In genomic region chr1:47796626-47797025, GRCh38 we compare ENCODE assay signal across 20 cellular contexts.
DNase-seq lines count a peak whose midpoint lies in the region; ATAC-seq, FAIRE-seq and TF ChIP-seq lines count a peak whose summit lies in the region.
"Had no signal": no experiment of that assay in that cellular context is flagged by ENCODE, and none has a peak within 500 bp of the region (broad histone marks: within the 10 kb centered on the region; RNA-seq: fewer than 3 reads in every experiment).

No MANE protein-coding gene starts in this region.

- H3K9me1 ChIP-seq in keratinocyte (ENCODE audit: control insufficient read depth, extremely low read depth, insufficient read depth, low read length), result no peaks in the 10 kb centered on the region

- no peaks in the 10 kb centered on the region for H3K4me1 Mint-ChIP-seq in WTC11
- H3K4me1 Mint-ChIP-seq: CD14-positive monocyte; CD4-positive, alpha-beta memory T cell; GM23338 had no signal

- no peak overlapping the region for H3K4me3 Mint-ChIP-seq in WTC11
- H3K4me3 Mint-ChIP-seq: CD14-positive monocyte; CD4-positive, alpha-beta memory T cell; GM23338 had no signal

- TF ChIP-seq CTCF in RWPE2 (IDR thresholded peaks at IDR 0.05; ENCODE audit: poor library complexity, severe bottlenecking), result no peak
- TF ChIP-seq CTCF in epithelial cell of esophagus (IDR thresholded peaks at IDR 0.05; ENCODE audit: insufficient read depth, low read depth, low read length, missing control alignments), result no peak
- no peak for TF ChIP-seq CTCF in keratinocyte (optimal IDR thresholded peaks at IDR 0.05 in 1 of 3, IDR thresholded peaks at IDR 0.05 in 1 of 3, conservative IDR thresholded peaks at IDR 0.05 in 1 of 3; ENCODE audit: extremely low read depth in 1 of 3, insufficient read depth in 2 of 3, low read length in 3 of 3)
- TF ChIP-seq CTCF in WTC11 (IDR thresholded peaks at IDR 0.05), result no peak

- H3K27me3 ChIP-seq in RWPE2 (ENCODE audit: insufficient read depth, poor library complexity, severe bottlenecking) (no peaks in the 10 kb centered on the region), keratinocyte (ENCODE audit: control insufficient read depth, extremely low read depth, insufficient read depth, low read length) (no peaks in the 10 kb centered on the region)
- H3K27me3 ChIP-seq: BLaER1 had no signal

- H3K4me2 ChIP-seq in keratinocyte (ENCODE audit: control insufficient read depth, extremely low read depth, insufficient read depth, low read depth, low read length), result peak overlapping the region; percentile 61
- H3K4me2 ChIP-seq: A549, BLaER1, GM23338 had no signal

- POLR2A ChIA-PET in WTC11 (lab: Charles Lee), result no interaction called here

- H2AFZ ChIP-seq in keratinocyte (ENCODE audit: control insufficient read depth, low read length), result no peak overlapping the region
- H2AFZ ChIP-seq: GM23338 had no signal

- no peaks in the 10 kb centered on the region for H3K79me2 ChIP-seq in keratinocyte (ENCODE audit: control insufficient read depth, insufficient read depth, low read length)

- ATAC-seq in RWPE2 (ENCODE audit: low read depth) (peak; percentile 71), WTC11 (no peak)
- ATAC-seq: A549, GM23338, HepG2 had no signal

- peaks cover 8% of the 10 kb centered on the region for H3K4me1 ChIP-seq in RWPE2 (ENCODE audit: insufficient read depth, poor library complexity, severe bottlenecking)
- H3K4me1 ChIP-seq in keratinocyte (ENCODE audit: control insufficient read depth, extremely low read depth, insufficient read depth, low read length), result peaks cover 14% of the 10 kb centered on the region
- H3K4me1 ChIP-seq: A549, BLaER1 had no signal

- dilution Hi-C loops in keratinocyte (cut with MboI; ENCODE audit: extremely low pct_ligation_motif_present, low sequenced_read_pairs), result no loop called here

- no peak overlapping the region for H3K27ac ChIP-seq in RWPE2 (ENCODE audit: poor library complexity, severe bottlenecking)
- H3K27ac ChIP-seq in keratinocyte (ENCODE audit: control insufficient read depth, insufficient read depth, low read length), result peak overlapping the region; percentile 13
- H3K27ac ChIP-seq: 22Rv1, A549, BLaER1 had no signal

- no peaks in the 10 kb centered on the region for H3K36me3 ChIP-seq in RWPE2 (ENCODE audit: low read depth)
- no peaks in the 10 kb centered on the region for H3K36me3 ChIP-seq in keratinocyte (ENCODE audit: control insufficient read depth in 2 of 2, extremely low read depth in 1 of 2, insufficient read depth in 2 of 2, low read length in 2 of 2)
- H3K36me3 ChIP-seq: BLaER1 had no signal

- no peaks in the 10 kb centered on the region for H3K27me3 Mint-ChIP-seq in WTC11 (ENCODE audit: low read depth)

- H4K20me1 ChIP-seq in keratinocyte (ENCODE audit: control insufficient read depth, extremely low read depth, insufficient read depth, low read length), result peaks cover 3% of the 10 kb centered on the region
- H4K20me1 ChIP-seq: BLaER1 had no signal

- no peak overlapping the region for H3K4me3 ChIP-seq in RWPE2 (ENCODE audit: severe bottlenecking)
- H3K4me3 ChIP-seq in epithelial cell of esophagus (ENCODE audit: low read length), result no peak overlapping the region
- H3K4me3 ChIP-seq in keratinocyte (ENCODE audit: control insufficient read depth in 2 of 3, extremely low read depth in 1 of 3, insufficient read depth in 2 of 3, low read depth in 1 of 3, low read length in 3 of 3), result no peak overlapping the region
- H3K4me3 ChIP-seq: A549, BLaER1, GM23338 had no signal

- no peaks in the 10 kb centered on the region for H3K9me3 ChIP-seq in RWPE2 (ENCODE audit: severe bottlenecking)
- H3K9me3 ChIP-seq in keratinocyte (ENCODE audit: control insufficient read depth, low read depth, low read length), result no peaks in the 10 kb centered on the region
- H3K9me3 ChIP-seq: A549, BLaER1 had no signal

- DNase-seq in NCI-H1694 (lab: John Stamatoyannopoulos, UW) (peak; percentile 19), NCI-H1694 treated with DMSO at 0.1 percent for 48 hours (lab: John Stamatoyannopoulos, UW) (no peak), RWPE2 (ENCODE audit: low spot score) (no peak), epithelial cell of esophagus (ENCODE audit: low read depth) (peak; percentile 87), keratinocyte (ENCODE audit: low read depth, low spot score) (no peak), RKO (ENCODE audit: low spot score) (no peak), ACHN (no peak), WTC11 (ENCODE audit: low spot score) (no peak)
- DNase-seq: CD4-positive, alpha-beta memory T cell; DMS153; DMS79; GDM1; HCEC 1CT had no signal

- in situ Hi-C loops in ACHN (cut with HindIII; ENCODE audit: low pct_ligation_motif_present, low pct_unique_long_range_greater_than_20kb, low sequenced_read_pairs), result no loop called here

- peak; percentile 99 for FAIRE-seq in keratinocyte (lab: Jason Lieb, UNC)
- FAIRE-seq: A549, H54, HepG2 had no signal

- no peaks in the 10 kb centered on the region for H3K9me3 Mint-ChIP-seq in WTC11
- H3K9me3 Mint-ChIP-seq: CD14-positive monocyte; CD4-positive, alpha-beta memory T cell; GM23338 had no signal

- H3K9ac ChIP-seq in keratinocyte (ENCODE audit: control insufficient read depth, extremely low read depth, insufficient read depth, low read length), result no peak overlapping the region
- H3K9ac ChIP-seq: BLaER1 had no signal

- CTCF ChIA-PET in WTC11 (lab: Charles Lee), result no interaction called here

- H3K27ac Mint-ChIP-seq in WTC11, result no peak overlapping the region
- H3K27ac Mint-ChIP-seq: CD14-positive monocyte; CD4-positive, alpha-beta memory T cell; GM23338 had no signal

- peaks cover 3% of the 10 kb centered on the region; the same call in 1 of the 2 replicates for H3K36me3 Mint-ChIP-seq in WTC11
- H3K36me3 Mint-ChIP-seq: CD14-positive monocyte; CD4-positive, alpha-beta memory T cell had no signal

TF ChIP-seq in WTC11, 78 proteins besides CTCF, POLR2A, EP300 and RAD21 (continues in another document):
- TF ChIP-seq JUN (CRISPR knock-in tag; IDR thresholded peaks at IDR 0.05) (no peak), HMGA2 (CRISPR knock-in tag; IDR thresholded peaks at IDR 0.05) (no peak), TCF7 (CRISPR knock-in tag; IDR thresholded peaks at IDR 0.05; ENCODE audit: low read depth) (no peak), CREB1 (CRISPR knock-in tag; IDR thresholded peaks at IDR 0.05) (no peak), ETV6 (CRISPR knock-in tag; IDR thresholded peaks at IDR 0.05) (no peak), USF2 (CRISPR knock-in tag; IDR thresholded peaks at IDR 0.05) (no peak), ARID4B (CRISPR knock-in tag; IDR thresholded peaks at IDR 0.05; ENCODE audit: borderline replicate concordance) (no peak), ZNF232 (CRISPR knock-in tag; IDR thresholded peaks at IDR 0.05) (no peak), NR2C2 (CRISPR knock-in tag; IDR thresholded peaks at IDR 0.05) (no peak), MYBL2 (CRISPR knock-in tag; IDR thresholded peaks at IDR 0.05) (no peak), ZNF121 (CRISPR knock-in tag; IDR thresholded peaks at IDR 0.05) (no peak), RORB (CRISPR knock-in tag; IDR thresholded peaks at IDR 0.05) (no peak)

Comparison
In these comparisons a context has a peak if more than half of its experiments do, and no peak if none do; other contexts are left out.
1. DNase-seq: peak in NCI-H1694 (single experiment) and epithelial cell of esophagus (single experiment); none in NCI-H1694 treated with DMSO at 0.1 percent for 48 hours (single experiment), RWPE2 (single experiment), keratinocyte (single experiment), RKO (single experiment), ACHN (single experiment) and WTC11 (single experiment).